ENCODE assay signal across 1 cellular context in genomic region chr22:26673485-26673884, GRCh38.
TF ChIP-seq lines count a peak whose summit lies in the region.

No MANE protein-coding gene starts in this region.

TF ChIP-seq in K562, 482 proteins besides CTCF, POLR2A, EP300 and RAD21:
- TF ChIP-seq ZNF609 (CRISPR knock-in tag; IDR thresholded peaks at IDR 0.05; ENCODE audit: borderline replicate concordance) (no peak), ZNF384 (IDR thresholded peaks at IDR 0.05; ENCODE audit: low read depth, low read length) (no peak), HOMEZ (CRISPR knock-in tag; IDR thresholded peaks at IDR 0.05) (no peak), ZNF444 (CRISPR knock-in tag; IDR thresholded peaks at IDR 0.05) (no peak), ZMIZ1 (IDR thresholded peaks at IDR 0.05; ENCODE audit: low read depth in 2 of 2, low read length in 2 of 2) (no peak), GTF2E2 (tag; IDR thresholded peaks at IDR 0.05) (no peak), HMBOX1 (IDR thresholded peaks at IDR 0.05) (peak; percentile 49; the same call in 1 of the 2 replicates), CHD1 (IDR thresholded peaks at IDR 0.05; ENCODE audit: low read length) (no peak), ZNF3 (CRISPR knock-in tag; IDR thresholded peaks at IDR 0.05) (no peak), NKRF (IDR thresholded peaks at IDR 0.05; ENCODE audit: borderline replicate concordance) (0 out of 2 replicates have a peak, but pooled peaks have one; percentile 3), ZBTB33 (CRISPR knock-in tag; IDR thresholded peaks at IDR 0.05) (no peak), YY1 (IDR thresholded peaks at IDR 0.05; ENCODE audit: borderline replicate concordance in 1 of 3, control insufficient read depth in 1 of 3, extremely low read depth in 1 of 3, insufficient read depth in 3 of 3, insufficient read length in 1 of 3, insufficient replicate concordance in 2 of 3, low read depth in 1 of 3, low read length in 2 of 3) (peak in 1 of 3 experiments; percentile 11)
